Comparison of ENCODE assay signal across 1 cellular context in the genomic region with DNA sequence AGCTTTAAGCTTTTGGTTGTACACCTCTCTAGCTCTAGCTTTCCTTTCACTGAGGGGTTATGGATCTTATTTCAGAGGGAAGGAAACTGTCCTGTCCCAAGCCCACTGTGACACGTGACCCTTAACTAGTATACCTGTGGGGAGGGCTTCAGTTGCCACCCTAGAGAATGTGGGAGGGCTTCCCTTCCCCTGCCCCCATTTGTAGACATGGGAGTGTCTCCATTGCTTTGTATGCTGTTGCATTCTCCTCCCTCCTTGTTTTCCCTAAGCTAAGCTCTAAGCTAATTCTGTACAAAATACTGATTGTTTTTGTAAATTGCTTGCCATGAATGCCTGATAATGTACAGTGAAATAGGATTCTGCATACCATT.
TF ChIP-seq lines count a peak whose summit lies in the region.

No MANE protein-coding gene starts in this region.

TF ChIP-seq in IMR-90, 13 proteins besides CTCF, POLR2A, EP300 and RAD21:
- no peak for TF ChIP-seq MXI1 (IDR thresholded peaks at IDR 0.05; ENCODE audit: borderline replicate concordance, low read depth, low read length)
- TF ChIP-seq RFX5 (IDR thresholded peaks at IDR 0.05; ENCODE audit: low read depth, low read length) = no peak
